8 cellular contexts compared by ENCODE assay signal in genomic region chr19:11381535-11382369, GRCh38. TPM values are rescaled to one million over a fixed set of nuclear protein-coding genes. Genes with fewer than 3 reads are reported as not detected.
A peak's percentile ranks its signal among the peaks of the same experiment; 100 is the strongest.
DNase-seq lines count a peak whose midpoint lies in the region; ATAC-seq, FAIRE-seq and TF ChIP-seq lines count a peak whose summit lies in the region.

No MANE protein-coding gene starts in this region.

- H3K9ac ChIP-seq in SK-N-MC (ENCODE audit: insufficient read length) = no peak overlapping the region

- H3K4me1 ChIP-seq in spleen = peaks cover 28 to 91% (median 69%) of the 10 kb centered on the region in 6 donors

- peaks cover 0 to 26% (median 0%) of the 10 kb centered on the region in 7 donors for H3K27me3 ChIP-seq in spleen (replicated peaks in 1 of 7)

- H3K36me3 ChIP-seq in SK-N-MC (ENCODE audit: insufficient read depth, low read length) = peaks cover 6% of the 10 kb centered on the region; the same call in 1 of the 2 replicates
- H3K36me3 ChIP-seq in spleen = peaks cover 0 to 16% (median 2%) of the 10 kb centered on the region in 6 donors

- no peak overlapping the region for H3K27ac ChIP-seq in SK-N-MC
- peak overlapping the region; percentile 83 to 97 (median 94) for H3K27ac ChIP-seq in spleen

- DNase-seq in DMS53 treated with DMSO at 0.1 percent for 48 hours (lab: John Stamatoyannopoulos, UW; ENCODE audit: unreplicated experiment) = peak; percentile 70
- peak; percentile 95 for DNase-seq in HTR-8/SVneo (ENCODE audit: insufficient read length, low spot score)
- no peak for DNase-seq in SK-N-MC (ENCODE audit: low read depth, low spot score)
- DNase-seq in activated naive CD8-positive, alpha-beta T cell treated with anti-CD3 and anti-CD28 coated beads for 36 hours = peak; percentile 89
- peak; percentile 89 for DNase-seq in hepatic stellate cell (ENCODE audit: low spot score)
- DNase-seq in spleen = peak; percentile 95
- DNase-seq in NCI-H2107 (lab: John Stamatoyannopoulos, UW) = no peak

- peak overlapping the region; percentile 91 for H3K27ac Mint-ChIP-seq in activated naive CD8-positive, alpha-beta T cell treated with anti-CD3 and anti-CD28 coated beads for 36 hours

- peaks cover 32% of the 10 kb centered on the region for H3K4me1 Mint-ChIP-seq in activated naive CD8-positive, alpha-beta T cell treated with anti-CD3 and anti-CD28 coated beads for 36 hours

- FAIRE-seq in HTR-8/SVneo (lab: Jason Lieb, UNC) = peak; percentile 96

- ATAC-seq in GM21447 (IDR thresholded peaks at IDR 0.05; ENCODE audit: unreplicated experiment) = peak; percentile 48

- H3K4me3 ChIP-seq in SK-N-MC (peak overlapping the region; percentile 86), spleen (peak overlapping the region; percentile 49 to 81 (median 61))

- H3K27me3 Mint-ChIP-seq in activated naive CD8-positive, alpha-beta T cell treated with anti-CD3 and anti-CD28 coated beads for 36 hours = peaks cover 33% of the 10 kb centered on the region

- peaks cover 14% of the 10 kb centered on the region for H3K36me3 Mint-ChIP-seq in activated naive CD8-positive, alpha-beta T cell treated with anti-CD3 and anti-CD28 coated beads for 36 hours

- no peak for TF ChIP-seq POLR2A in spleen (IDR thresholded peaks at IDR 0.05)

- intact Hi-C loops in spleen (cut with DNase I; ENCODE audit: low total_unique reads) = loop anchor here (5.0 kb wide), 1 partner anchor 56 kb away; the partner anchor contains the start of genes ODAD3 and PRKCSH

- H3K9me3 ChIP-seq in SK-N-MC (ENCODE audit: low read depth, low read length) (no peaks in the 10 kb centered on the region), spleen (no peaks in the 10 kb centered on the region)

- 2 to 15% (median 9%) methylated on average over 39 to 60 of the region's 60 CpGs for WGBS in spleen, 5 donors

- H3K9me3 Mint-ChIP-seq in activated naive CD8-positive, alpha-beta T cell treated with anti-CD3 and anti-CD28 coated beads for 36 hours = no peaks in the 10 kb centered on the region

- H3K4me3 Mint-ChIP-seq in activated naive CD8-positive, alpha-beta T cell treated with anti-CD3 and anti-CD28 coated beads for 36 hours = peak overlapping the region; percentile 93

- TF ChIP-seq CTCF in spleen (IDR thresholded peaks at IDR 0.05 in 8 of 11, conservative IDR thresholded peaks at IDR 0.05 in 3 of 11) = peak in 3 of 11 experiments; percentile 3 to 18 (median 16)

RNA-seq across cellular contexts. Expression of gene EPOR, which starts 2.4 kb away (rescaled TPM):
- total RNA-seq in activated naive CD8-positive, alpha-beta T cell treated with anti-CD3 and anti-CD28 coated beads for 36 hours = 1 to 10 TPM; 3.6 to 4.5 TPM
- total RNA-seq in spleen = 10 to 100 TPM; 15.0 to 24.0 (median 19.9) TPM
- polyA plus RNA-seq in spleen = 1 to 10 TPM; 4.5 to 8.2 (median 5.6) TPM

RNA-seq across cellular contexts. Expression of gene SWSAP1, which starts 7.3 kb away (rescaled TPM):
- 1 to 10 TPM; 2.1 to 2.2 TPM for total RNA-seq in activated naive CD8-positive, alpha-beta T cell treated with anti-CD3 and anti-CD28 coated beads for 36 hours
- 1 to 10 TPM; 2.7 to 6.0 (median 4.0) TPM for total RNA-seq in spleen
- 1 to 10 TPM; 7.0 to 9.3 (median 8.3) TPM for polyA plus RNA-seq in spleen

RNA-seq across cellular contexts. Expression of gene PLPPR2, which starts 26.5 kb away (rescaled TPM):
- total RNA-seq in activated naive CD8-positive, alpha-beta T cell treated with anti-CD3 and anti-CD28 coated beads for 36 hours = 1 to 10 TPM in 1 of 2 experiments, under 1 TPM in 1; 0.70 to 1.2 TPM
- total RNA-seq in spleen = 10 to 100 TPM; 19.0 to 41.0 (median 26.6) TPM
- 10 to 100 TPM in 1 of 3 donors, 1 to 10 TPM in 2; 4.2 to 10.8 (median 8.5) TPM for polyA plus RNA-seq in spleen

RNA-seq across cellular contexts. Expression of gene CCDC159, which starts 35.4 kb away (rescaled TPM):
- 1 to 10 TPM; 6.9 to 8.3 TPM for total RNA-seq in activated naive CD8-positive, alpha-beta T cell treated with anti-CD3 and anti-CD28 coated beads for 36 hours
- total RNA-seq in spleen = 10 to 100 TPM; 40.1 to 57.5 (median 51.3) TPM
- 10 to 100 TPM; 34.7 to 83.7 (median 73.9) TPM for polyA plus RNA-seq in spleen

RNA-seq across cellular contexts. Expression of gene TMEM205, which starts 35.7 kb away (rescaled TPM):
- total RNA-seq in activated naive CD8-positive, alpha-beta T cell treated with anti-CD3 and anti-CD28 coated beads for 36 hours = 10 to 100 TPM; 20.1 to 22.5 TPM
- 100 to 1,000 TPM in 3 of 7 donors, 10 to 100 TPM in 4; 44.1 to 143 (median 54.2) TPM for total RNA-seq in spleen
- polyA plus RNA-seq in spleen = 10 to 100 TPM; 65.8 to 82.0 (median 73.4) TPM

Comparison
In these comparisons a context has a peak if more than half of its experiments do, and no peak if none do; other contexts are left out.
1. DNase-seq: peak in DMS53 treated with DMSO at 0.1 percent for 48 hours (single experiment), HTR-8/SVneo (single experiment), activated naive CD8-positive, alpha-beta T cell treated with anti-CD3 and anti-CD28 coated beads for 36 hours (single experiment), hepatic stellate cell (single experiment) and spleen (single experiment); none in SK-N-MC (single experiment) and NCI-H2107 (single experiment).
2. RNA of gene PLPPR2, which starts 26.5 kb away (total RNA-seq): 19.0 to 41.0 TPM in spleen; 0.70 to 1.2 TPM in activated naive CD8-positive, alpha-beta T cell treated with anti-CD3 and anti-CD28 coated beads for 36 hours; every median in the first group is over 4 times any median in the second.